Comparison of ENCODE assay signal across 8 cellular contexts in genomic region chr6:75601608-75602163, GRCh38. TPM values are rescaled to one million over a fixed set of nuclear protein-coding genes. Genes with fewer than 3 reads are reported as not detected.
DNase-seq lines count a peak whose midpoint lies in the region; ATAC-seq and TF ChIP-seq lines count a peak whose summit lies in the region.

Gene SENP6 (plus strand): TSS chr6:75601880. CDS start chr6:75602525, 645 bp downstream.

- no peaks in the 10 kb centered on the region for H3K27me3 Mint-ChIP-seq in naive thymus-derived CD8-positive, alpha-beta T cell
- H3K27me3 Mint-ChIP-seq in stimulated activated naive B cell treated with anti-CD40 and anti-IgM and Interleukin-4, amounts not matched to agents 10 μg/mL and 1 μg/mL and 100 μg/mL, for 72 hours = no peaks in the 10 kb centered on the region

- DNase-seq in DMS114 treated with DMSO at 0.1 percent for 48 hours (lab: John Stamatoyannopoulos, UW; ENCODE audit: unreplicated experiment) (peak; percentile 50), HUDEP-2 (lab: John Stamatoyannopoulos, UW; ENCODE audit: unreplicated experiment in 76 of 76) (peak in 74 of 76 experiments; percentile 29 to 98 (median 75)), RPMI7951 (ENCODE audit: low read depth) (peak; percentile 89), fibroblast of lung (ENCODE audit: low read depth in 2 of 2) (peak; percentile 76 to 80)
- DNase-seq in activated T-helper 1 cell treated with anti-CD3 and anti-CD28 coated beads, Interleukin-2, amount 50 U/mL, for 16 hours (ENCODE audit: low read depth in 1 of 2, low spot score in 1 of 2) = peak; percentile 39 to 65
- peak; percentile 61 to 89 (median 73) for DNase-seq in naive thymus-derived CD8-positive, alpha-beta T cell
- peak; percentile 68 for DNase-seq in stimulated activated naive B cell treated with anti-CD40 and anti-IgM and Interleukin-4, amounts not matched to agents 10 μg/mL and 1 μg/mL and 100 μg/mL, for 72 hours

- H3K9me3 Mint-ChIP-seq in naive thymus-derived CD8-positive, alpha-beta T cell = no peaks in the 10 kb centered on the region
- H3K9me3 Mint-ChIP-seq in stimulated activated naive B cell treated with anti-CD40 and anti-IgM and Interleukin-4, amounts not matched to agents 10 μg/mL and 1 μg/mL and 100 μg/mL, for 72 hours = no peaks in the 10 kb centered on the region

- peaks cover 3% of the 10 kb centered on the region for H3K4me1 ChIP-seq in fibroblast of lung (ENCODE audit: control insufficient read depth, extremely low read depth, insufficient read depth, low read length)

- POLR2A ChIA-PET in naive thymus-derived CD8-positive, alpha-beta T cell (lab: Charles Lee) = interaction anchor here (0.7 to 2.9 kb wide), 17 partner anchors 8 to 1948 kb away, joined by 3 to 27 read pairs (median 5); partner anchors contain the start of genes COX7A2, SLC17A5 and TMEM30A

- peak within 1 kb of the TSS; percentile 96 for H3K4me2 ChIP-seq in fibroblast of lung (ENCODE audit: extremely low read depth, insufficient read depth, low read length)

- H3K27ac ChIP-seq in fibroblast of lung (ENCODE audit: insufficient read depth, low read length) = peak within 1 kb of the TSS; percentile 89

- no peak for TF ChIP-seq CTCF in fibroblast of lung (conservative IDR thresholded peaks at IDR 0.05 in 1 of 2, IDR thresholded peaks at IDR 0.05 in 1 of 2; ENCODE audit: low read depth in 1 of 2, low read length in 2 of 2)

- H3K36me3 Mint-ChIP-seq in naive thymus-derived CD8-positive, alpha-beta T cell = no peaks in the 10 kb centered on the region
- H3K36me3 Mint-ChIP-seq in stimulated activated naive B cell treated with anti-CD40 and anti-IgM and Interleukin-4, amounts not matched to agents 10 μg/mL and 1 μg/mL and 100 μg/mL, for 72 hours = peaks cover 6 to 17% of the 10 kb centered on the region in 2 donors

- H3K27ac Mint-ChIP-seq in naive thymus-derived CD8-positive, alpha-beta T cell = peak within 1 kb of the TSS; percentile 92 to 100 (median 98)
- H3K27ac Mint-ChIP-seq in stimulated activated naive B cell treated with anti-CD40 and anti-IgM and Interleukin-4, amounts not matched to agents 10 μg/mL and 1 μg/mL and 100 μg/mL, for 72 hours = peak within 1 kb of the TSS; percentile 100

- H3K36me3 ChIP-seq in fibroblast of lung (ENCODE audit: control insufficient read depth, insufficient read depth, low read length) = no peaks in the 10 kb centered on the region

- peaks cover 32 to 74% (median 67%) of the 10 kb centered on the region in 4 donors for H3K4me1 Mint-ChIP-seq in naive thymus-derived CD8-positive, alpha-beta T cell
- H3K4me1 Mint-ChIP-seq in stimulated activated naive B cell treated with anti-CD40 and anti-IgM and Interleukin-4, amounts not matched to agents 10 μg/mL and 1 μg/mL and 100 μg/mL, for 72 hours = peaks cover 35 to 53% of the 10 kb centered on the region in 2 donors

- peak within 1 kb of the TSS; percentile 88 to 95 (median 92) for H3K4me3 ChIP-seq in fibroblast of lung (replicated peaks in 1 of 4; ENCODE audit: control extremely low read depth in 1 of 4, insufficient read depth in 1 of 4, low read depth in 3 of 4, low read length in 4 of 4)

- H3K79me2 ChIP-seq in fibroblast of lung (ENCODE audit: control insufficient read depth, insufficient read depth, low read length) = peaks cover 53% of the 10 kb centered on the region

- H4K20me1 ChIP-seq in fibroblast of lung (ENCODE audit: control insufficient read depth, extremely low read depth, insufficient read depth, low read length) = no peaks in the 10 kb centered on the region

- no peaks in the 10 kb centered on the region for H3K9me3 ChIP-seq in fibroblast of lung (ENCODE audit: control insufficient read depth, insufficient read depth, low read depth, low read length)

- no peaks in the 10 kb centered on the region for H3K27me3 ChIP-seq in fibroblast of lung (ENCODE audit: control insufficient read depth, insufficient read depth, low read length)

- H2AFZ ChIP-seq in fibroblast of lung (ENCODE audit: low read length) = peak within 1 kb of the TSS; percentile 95

- peak within 1 kb of the TSS; percentile 95 to 100 (median 98) for H3K4me3 Mint-ChIP-seq in naive thymus-derived CD8-positive, alpha-beta T cell
- peak within 1 kb of the TSS; percentile 99 to 100 for H3K4me3 Mint-ChIP-seq in stimulated activated naive B cell treated with anti-CD40 and anti-IgM and Interleukin-4, amounts not matched to agents 10 μg/mL and 1 μg/mL and 100 μg/mL, for 72 hours

- peak within 1 kb of the TSS; percentile 97 for H3K9ac ChIP-seq in fibroblast of lung (ENCODE audit: insufficient read depth, low read length)

- ATAC-seq in GM21381 (IDR thresholded peaks at IDR 0.05; ENCODE audit: unreplicated experiment) = peak; percentile 76
- peak; percentile 68 to 79 for ATAC-seq in naive thymus-derived CD8-positive, alpha-beta T cell
- ATAC-seq in stimulated activated naive B cell treated with anti-CD40 and anti-IgM and Interleukin-4, amounts not matched to agents 10 μg/mL and 1 μg/mL and 100 μg/mL, for 72 hours (replicated peaks) = peak; percentile 75 to 80

RNA-seq across cellular contexts. Expression of gene SENP6, which starts in this region (rescaled TPM):
- total RNA-seq in RPMI7951 (2014; rRNA removed; shearing (Covaris generic)) = 46.1 and 66.2 TPM in 2 replicates
- total RNA-seq in fibroblast of lung = 72.9 and 80.6 TPM in 2 replicates
- polyA plus RNA-seq in fibroblast of lung = 40.9 and 54.5 TPM in 2 replicates
- 28.5 and 40.1 TPM in 2 replicates for polyA plus RNA-seq in fibroblast of lung (2012)
- polyA minus RNA-seq in fibroblast of lung (ENCODE audit: low replicate concordance) = 1.1 and 2.4 TPM in 2 replicates
- total RNA-seq in naive thymus-derived CD8-positive, alpha-beta T cell = 100 to 1,000 TPM; 131 to 147 TPM
- polyA plus RNA-seq in naive thymus-derived CD8-positive, alpha-beta T cell = 10 to 100 TPM; 48.4 to 67.3 (median 57.7) TPM

Comparison
In these comparisons a context has a peak if more than half of its experiments do, and no peak if none do; other contexts are left out.
1. Peak in every context shown above with its lines: DNase-seq, ATAC-seq, H3K4me3 ChIP-seq and H3K27ac ChIP-seq.